Comparison of ENCODE assay signal across 8 cellular contexts in the genomic region with DNA sequence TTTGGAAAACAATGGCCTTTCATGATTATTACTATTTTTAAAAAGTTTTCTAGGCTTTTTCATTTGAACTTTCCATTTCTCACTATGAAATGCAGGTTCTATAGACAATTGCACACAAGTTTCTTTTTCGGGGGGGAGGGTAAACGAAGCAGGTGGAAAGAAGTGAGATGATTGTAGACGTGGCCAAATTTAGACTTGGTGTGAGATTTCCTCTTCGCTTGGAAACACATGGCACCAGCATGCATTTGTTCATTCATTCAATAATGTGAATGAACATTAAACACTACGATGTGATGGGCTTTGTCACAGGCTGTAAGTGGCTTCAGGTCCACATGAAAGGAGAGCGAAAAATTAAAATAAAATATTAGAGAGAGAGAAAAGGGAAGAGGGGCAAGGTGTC. TPM values are rescaled to one million over a fixed set of nuclear protein-coding genes. Genes with fewer than 3 reads are reported as not detected.
DNase-seq lines count a peak whose midpoint lies in the region; ATAC-seq and TF ChIP-seq lines count a peak whose summit lies in the region.

No MANE protein-coding gene starts in this region.

- no peak for TF ChIP-seq CTCF in HFF-Myc (IDR thresholded peaks at IDR 0.05; ENCODE audit: low read depth, low read length, missing control alignments)
- TF ChIP-seq CTCF in type B pancreatic cell (conservative IDR thresholded peaks at IDR 0.05), result no peak

- H3K27me3 Mint-ChIP-seq in T-helper 2 cell treated with Interferon-gamma antibody and Interleukin-4, amounts not matched to agents 5 μg/mL and 100 μg/mL, for 36 hours (ENCODE audit: low read depth), result peaks cover 4% of the 10 kb centered on the region
- H3K27me3 Mint-ChIP-seq in type B pancreatic cell, result no peaks in the 10 kb centered on the region

- no peaks in the 10 kb centered on the region for H3K9me3 Mint-ChIP-seq in T-helper 2 cell treated with Interferon-gamma antibody and Interleukin-4, amounts not matched to agents 5 μg/mL and 100 μg/mL, for 36 hours
- H3K9me3 Mint-ChIP-seq in type B pancreatic cell, result no peaks in the 10 kb centered on the region

- H3K27ac Mint-ChIP-seq in T-helper 2 cell treated with Interferon-gamma antibody and Interleukin-4, amounts not matched to agents 5 μg/mL and 100 μg/mL, for 36 hours, result peak overlapping the region; percentile 62
- H3K27ac Mint-ChIP-seq in type B pancreatic cell, result peak overlapping the region; percentile 98

- DNase-seq in HFF-Myc (ENCODE audit: extremely low read depth, low read depth) (no peak), type B pancreatic cell (ENCODE audit: extremely low spot score, unreplicated experiment) (no peak), Ammon's horn (ENCODE audit: low spot score) (no peak), A172 (ENCODE audit: low spot score) (no peak), nucleus accumbens (lab: John Stamatoyannopoulos, UW) (no peak)
- no peak for DNase-seq in T-helper 2 cell treated with Interferon-gamma antibody and Interleukin-4, amounts not matched to agents 5 μg/mL and 100 μg/mL, for 36 hours (ENCODE audit: low spot score)

- peak overlapping the region; percentile 42 for H3K27ac ChIP-seq in layer of hippocampus (ENCODE audit: low read depth, low read length)

- H3K4me1 Mint-ChIP-seq in T-helper 2 cell treated with Interferon-gamma antibody and Interleukin-4, amounts not matched to agents 5 μg/mL and 100 μg/mL, for 36 hours (ENCODE audit: low read depth), result peaks cover 24% of the 10 kb centered on the region
- H3K4me1 Mint-ChIP-seq in type B pancreatic cell (ENCODE audit: unreplicated experiment), result peaks cover 42% of the 10 kb centered on the region

- H3K27me3 ChIP-seq in layer of hippocampus (ENCODE audit: control insufficient read depth, insufficient read depth, low read length), result no peaks in the 10 kb centered on the region

- H3K4me3 Mint-ChIP-seq in T-helper 2 cell treated with Interferon-gamma antibody and Interleukin-4, amounts not matched to agents 5 μg/mL and 100 μg/mL, for 36 hours, result peak overlapping the region; percentile 72
- peak overlapping the region; percentile 93 for H3K4me3 Mint-ChIP-seq in type B pancreatic cell

- peak; percentile 12 for ATAC-seq in GM18858 (IDR thresholded peaks at IDR 0.05; ENCODE audit: unreplicated experiment)

- peaks cover 2% of the 10 kb centered on the region for H3K36me3 Mint-ChIP-seq in T-helper 2 cell treated with Interferon-gamma antibody and Interleukin-4, amounts not matched to agents 5 μg/mL and 100 μg/mL, for 36 hours (ENCODE audit: low read depth)
- H3K36me3 Mint-ChIP-seq in type B pancreatic cell, result no peaks in the 10 kb centered on the region

- peak overlapping the region; percentile 54 for H3K4me3 ChIP-seq in HFF-Myc (replicated peaks; ENCODE audit: low read depth, low read length)

RNA-seq across cellular contexts. Expression of gene GAP43, which starts 35.9 kb away (rescaled TPM):
- 4.2 and 46.5 TPM in 2 replicates for total RNA-seq in type B pancreatic cell (ENCODE audit: low replicate concordance)
- 2.3 and 6.7 TPM in 2 replicates for total RNA-seq in A172 (2014; rRNA removed; shearing (Covaris generic))
